Comparison of ENCODE assay signal across 12 cellular contexts in genomic region chr2:441258-442023, GRCh38.
DNase-seq lines count a peak whose midpoint lies in the region; ATAC-seq and TF ChIP-seq lines count a peak whose summit lies in the region.
"Had no signal": no experiment of that assay in that cellular context is flagged by ENCODE, and none has a peak within 500 bp of the region (broad histone marks: within the 10 kb centered on the region; RNA-seq: fewer than 3 reads in every experiment).

No MANE protein-coding gene starts in this region.

- H3K4me3 ChIP-seq in neural progenitor cell = no peak overlapping the region

- in situ Hi-C loops in GM13977 (cut with MboI; ENCODE audit: low pct_unique_long_range_greater_than_20kb, low sequenced_read_pairs, unreplicated experiment) = no loop called here

- H3K27me3 ChIP-seq in neural progenitor cell = peaks cover 17% of the 10 kb centered on the region

- H3K4me1 Mint-ChIP-seq in neural progenitor cell = peaks cover 25% of the 10 kb centered on the region

- H3K27ac ChIP-seq in neural progenitor cell = no peak overlapping the region
- H3K27ac ChIP-seq: C4-2B had no signal

- H3K27ac Mint-ChIP-seq in neural progenitor cell = no peak overlapping the region
- H3K27ac Mint-ChIP-seq: activated naive CD8-positive, alpha-beta T cell had no signal

- no peaks in the 10 kb centered on the region for H3K36me3 ChIP-seq in neural progenitor cell

- H3K4me3 Mint-ChIP-seq in neural progenitor cell = no peak overlapping the region
- H3K4me3 Mint-ChIP-seq: activated naive CD8-positive, alpha-beta T cell had no signal

- peak; percentile 2 for DNase-seq in OCI-M1 (lab: John Stamatoyannopoulos, UW)
- DNase-seq in sciatic nerve (ENCODE audit: low spot score) = no peak
- no peak for DNase-seq in dermis blood vessel endothelial cell
- no peak for DNase-seq in GM13977 (ENCODE audit: low spot score)
- no peak for DNase-seq in neural progenitor cell (ENCODE audit: low spot score)
- DNase-seq in NCI-H748 (lab: John Stamatoyannopoulos, UW; ENCODE audit: unreplicated experiment) = no peak
- DNase-seq: natural killer cell, NCI-H2081 had no signal

- H3F3A ChIP-seq in neural progenitor cell (ENCODE audit: low read depth) = no peaks in the 10 kb centered on the region

- no peaks in the 10 kb centered on the region for H3K9me3 ChIP-seq in neural progenitor cell (ENCODE audit: low read depth)

- intact Hi-C loops in sciatic nerve (cut with DNase I) = no loop called here

- no peaks in the 10 kb centered on the region for H3K9me3 Mint-ChIP-seq in neural progenitor cell
- H3K9me3 Mint-ChIP-seq: natural killer cell had no signal

- no peaks in the 10 kb centered on the region for H4K20me1 ChIP-seq in neural progenitor cell (ENCODE audit: low read depth)

- no peak overlapping the region for H3K4me2 ChIP-seq in neural progenitor cell

- no peaks in the 10 kb centered on the region for H3K79me2 ChIP-seq in neural progenitor cell (ENCODE audit: low read depth)

- H2AFZ ChIP-seq in neural progenitor cell (replicated peaks) = no peak overlapping the region

- H3K4me1 ChIP-seq in neural progenitor cell = no peaks in the 10 kb centered on the region

- no peaks in the 10 kb centered on the region for H3K36me3 Mint-ChIP-seq in neural progenitor cell
- H3K36me3 Mint-ChIP-seq: activated naive CD8-positive, alpha-beta T cell; natural killer cell had no signal

- H3K27me3 Mint-ChIP-seq in neural progenitor cell (ENCODE audit: insufficient read depth, low read depth) = peaks cover 12% of the 10 kb centered on the region
- H3K27me3 Mint-ChIP-seq: activated naive CD8-positive, alpha-beta T cell had no signal

- H3K9ac ChIP-seq in neural progenitor cell = no peak overlapping the region

- no peak for TF ChIP-seq CTCF in GM13977 (IDR thresholded peaks at IDR 0.05; ENCODE audit: extremely low read depth, insufficient read depth, missing control alignments)
- no peak for TF ChIP-seq CTCF in neural progenitor cell (IDR thresholded peaks at IDR 0.05)

- ATAC-seq in GM18519 (IDR thresholded peaks at IDR 0.05; ENCODE audit: low FRiP score, unreplicated experiment) (peak; percentile 36), GM21723 (IDR thresholded peaks at IDR 0.05; ENCODE audit: unreplicated experiment) (peak; percentile 43), sciatic nerve (peak; percentile 65)
